Comparison of ENCODE assay signal across 8 cellular contexts in genomic region chr7:150986099-150986512, GRCh38. TPM values are rescaled to one million over a fixed set of nuclear protein-coding genes. Genes with fewer than 3 reads are reported as not detected.
A peak's percentile ranks its signal among the peaks of the same experiment; 100 is the strongest.
DNase-seq lines count a peak whose midpoint lies in the region; ATAC-seq and TF ChIP-seq lines count a peak whose summit lies in the region.

No MANE protein-coding gene starts in this region.

- H3K27ac Mint-ChIP-seq in nephron, result peak overlapping the region in 1 of 3 experiments; percentile 27

- TF ChIP-seq POLR2A in erythroblast (IDR thresholded peaks at IDR 0.05; ENCODE audit: low read length), result no peak

- H3K4me3 Mint-ChIP-seq in nephron, result no peak overlapping the region

- ATAC-seq in GM19351 (IDR thresholded peaks at IDR 0.05; ENCODE audit: unreplicated experiment), result peak; percentile 62

- H3K4me1 Mint-ChIP-seq in nephron, result peaks cover 44% of the 10 kb centered on the region

- DNase-seq in Ammon's horn (ENCODE audit: low spot score) (peak; percentile 72), NCI-H345 (lab: John Stamatoyannopoulos, UW) (peak; percentile 71), erythroblast (lab: John Stamatoyannopoulos, UW) (peak; percentile 72 to 81), SKM-1 (lab: John Stamatoyannopoulos, UW; ENCODE audit: unreplicated experiment) (no peak), mesenteric fat pad (ENCODE audit: low spot score) (no peak)
- DNase-seq in activated CD4-positive, alpha-beta T cell treated with anti-CD3 and anti-CD28 coated beads, Interleukin-2, amount 50 U/mL, for 4 hours, result peak; percentile 54 to 56

- peak; percentile 62 to 76 (median 74) for TF ChIP-seq CTCF in nephron (IDR thresholded peaks at IDR 0.05; ENCODE audit: unreplicated experiment in 3 of 3)

- H3K27me3 Mint-ChIP-seq in nephron (ENCODE audit: low read depth), result peaks cover 26% of the 10 kb centered on the region

- no peaks in the 10 kb centered on the region for H3K36me3 Mint-ChIP-seq in nephron (ENCODE audit: low read depth)

- no peaks in the 10 kb centered on the region for H3K9me3 Mint-ChIP-seq in nephron

RNA-seq across cellular contexts. Expression of gene NOS3, which starts 4.7 kb away (rescaled TPM):
- 57.1 TPM for total RNA-seq in mesenteric fat pad

RNA-seq across cellular contexts. Expression of gene KCNH2, which starts 8.0 kb away (rescaled TPM):
- total RNA-seq in mesenteric fat pad, result 0.32 TPM

RNA-seq across cellular contexts. Expression of gene ATG9B, which starts 38.2 kb away (rescaled TPM):
- total RNA-seq in mesenteric fat pad, result not detected

RNA-seq across cellular contexts. Expression of gene ABCB8, which starts 42.1 kb away (rescaled TPM):
- 27.6 TPM for total RNA-seq in mesenteric fat pad

Comparison
In these comparisons a context has a peak if more than half of its experiments do, and no peak if none do; other contexts are left out.
1. DNase-seq: peak in Ammon's horn (single experiment), NCI-H345 (single experiment), activated CD4-positive, alpha-beta T cell treated with anti-CD3 and anti-CD28 coated beads, Interleukin-2, amount 50 U/mL, for 4 hours (2 of 2) and erythroblast (2 of 2); none in SKM-1 (single experiment) and mesenteric fat pad (single experiment).